In the genomic region with DNA sequence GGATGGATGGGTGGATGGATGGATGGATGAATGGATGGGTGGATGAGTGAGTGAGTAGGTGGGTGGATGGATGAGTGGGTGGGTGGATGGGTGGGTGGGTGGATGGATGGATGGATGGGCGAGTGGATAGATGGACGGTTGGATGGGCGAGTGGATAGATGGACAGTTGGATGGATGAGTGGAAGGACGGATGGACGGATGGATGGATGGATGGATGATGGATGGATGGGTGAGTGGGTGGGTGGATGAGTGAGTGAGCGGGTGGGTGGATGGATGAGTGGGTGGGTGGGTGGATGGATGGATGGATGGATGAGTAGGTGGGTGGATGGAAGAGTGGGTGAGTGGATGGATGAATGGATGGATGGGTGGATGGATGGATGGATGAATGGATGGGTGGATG, we compare ENCODE assay signal across 19 cellular contexts. TPM values are rescaled to one million over a fixed set of nuclear protein-coding genes. Genes with fewer than 3 reads are reported as not detected.
A peak's percentile ranks its signal among the peaks of the same experiment; 100 is the strongest.
DNase-seq lines count a peak whose midpoint lies in the region; ATAC-seq, FAIRE-seq and TF ChIP-seq lines count a peak whose summit lies in the region.
"Not testable (repeated sequence)": the region's sequence is repeated elsewhere in the genome, so short reads cannot be mapped to it uniquely, and the experiment has no call there.
"Had no signal": no experiment of that assay in that cellular context is flagged by ENCODE, and none has a peak within 500 bp of the region (broad histone marks: within the 10 kb centered on the region; RNA-seq: fewer than 3 reads in every experiment).

No MANE protein-coding gene starts in this region.

- H3K4me1 ChIP-seq in HEK293 (ENCODE audit: control insufficient read depth, insufficient read depth, low read length) = not testable (repeated sequence)
- H3K4me1 ChIP-seq in K562 (replicated peaks in 1 of 2; ENCODE audit: control insufficient read depth in 2 of 2, insufficient read depth in 2 of 2, low read length in 2 of 2) (peaks cover 0 to 25% of the 10 kb centered on the region in 2 experiments; a peak in 2 of 5 replicates), spleen (peaks cover 0 to 17% (median 10%) of the 10 kb centered on the region in 6 donors)

- not testable (repeated sequence) for H2AFZ ChIP-seq in K562 (ENCODE audit: low read depth, low read length)

- H3K4me2 ChIP-seq in K562 (ENCODE audit: insufficient read depth, low read length) = not testable (repeated sequence)

- BruUV-seq in K562 (replicated peaks; lab: Mats Ljungman, UMichigan) = not testable (repeated sequence)

- CTCF ChIA-PET in HEK293 (lab: Yijun Ruan, JAX) = interaction anchor here (0.6 kb wide), 1 partner anchor 142 kb away, joined by 3 read pairs; no protein-coding TSS in a partner anchor
- CTCF ChIA-PET in K562 (lab: Yijun Ruan, JAX; ENCODE audit: low intra/inter-chr PET ratio) = not testable (repeated sequence)

- not testable (repeated sequence) for H3K27ac ChIP-seq in HEK293 (ENCODE audit: extremely low read depth, low read depth, low read length); K562 (ENCODE audit: extremely low read depth, low read depth, low read length); spleen

- POLR2A ChIA-PET in HEK293 (lab: Yijun Ruan, JAX); K562 (lab: Yijun Ruan, JAX): not testable (repeated sequence)

- H3K27ac Mint-ChIP-seq in chondrocyte (ENCODE audit: unreplicated experiment) = not testable (repeated sequence)

- H3K4me3 ChIP-seq in HEK293 (ENCODE audit: low read depth, low read length); K562; spleen: not testable (repeated sequence)

- not testable (repeated sequence) for DNase-seq in GM12891 (ENCODE audit: insufficient read length, low spot score); HTR-8/SVneo (ENCODE audit: insufficient read length, low spot score); K562 (ENCODE audit: extremely low read depth in 1 of 4, low spot score in 3 of 4); urothelium cell line (ENCODE audit: low spot score)
- peak; percentile 28 for DNase-seq in chondrocyte (ENCODE audit: low spot score)
- DNase-seq in posterior vena cava (ENCODE audit: low spot score) = peak; percentile 19
- DNase-seq in spleen = peak; percentile 7

- not testable (repeated sequence) for H3K27me3 Mint-ChIP-seq in chondrocyte (ENCODE audit: low read depth)

- H3K9ac ChIP-seq in K562 (ENCODE audit: insufficient read depth in 1 of 2, low read depth in 2 of 2, low read length in 2 of 2) = not testable (repeated sequence)

- not testable (repeated sequence) for TF ChIP-seq CTCF in HEK293 (tag by site-specific recombination; IDR thresholded peaks at IDR 0.05); K562 (IDR thresholded peaks at IDR 0.05 in 2 of 3, conservative IDR thresholded peaks at IDR 0.05 in 1 of 3; ENCODE audit: insufficient read depth in 2 of 3, low read depth in 1 of 3, low read length in 3 of 3); chondrocyte (IDR thresholded peaks at IDR 0.05); spleen (IDR thresholded peaks at IDR 0.05 in 8 of 11, conservative IDR thresholded peaks at IDR 0.05 in 3 of 11)

- H3K9me1 ChIP-seq in K562 (ENCODE audit: control insufficient read depth, insufficient read depth, low read length) = not testable (repeated sequence)

- FAIRE-seq in GM12891 (lab: Jason Lieb, UNC) (peak; percentile 75), HTR-8/SVneo (lab: Jason Lieb, UNC) (peak; percentile 98), urothelium cell line (lab: Jason Lieb, UNC) (peak; percentile 96)
- FAIRE-seq in K562 (lab: Jason Lieb, UNC) = not testable (repeated sequence)

- ATAC-seq in K562 = not testable (repeated sequence)

- H3K4me3 Mint-ChIP-seq in chondrocyte (ENCODE audit: unreplicated experiment) = not testable (repeated sequence)

- H3K27me3 ChIP-seq in K562 (ENCODE audit: control insufficient read depth in 2 of 2, insufficient read depth in 2 of 2, low read length in 2 of 2); spleen (replicated peaks in 1 of 7): not testable (repeated sequence)

- H4K20me1 ChIP-seq in K562 (replicated peaks; ENCODE audit: control insufficient read depth, insufficient read depth, low read length) = not testable (repeated sequence)

- intact Hi-C loops in K562 (cut with micrococcal nuclease) = loop anchor here (10.0 kb wide), 1 partner anchor 275 kb away; the partner anchor contains the start of genes USB1 and ZNF319
- intact Hi-C loops in posterior vena cava (cut with DNase I); spleen (cut with DNase I; ENCODE audit: low total_unique reads): not testable (repeated sequence)

- H3K79me2 ChIP-seq in K562 (ENCODE audit: control insufficient read depth, insufficient read depth, low read length) = not testable (repeated sequence)

- not testable (repeated sequence) for TF ChIP-seq EP300 in K562 (IDR thresholded peaks at IDR 0.05; ENCODE audit: low read length)

- in situ Hi-C loops in K562 (cut with MboI) = not testable (repeated sequence)

- H3K4me1 Mint-ChIP-seq in chondrocyte (ENCODE audit: low read depth) = not testable (repeated sequence)

- not testable (repeated sequence) for H3K9me3 ChIP-seq in HEK293 (ENCODE audit: control insufficient read depth, insufficient read depth, low read depth, low read length); K562 (replicated peaks; ENCODE audit: control insufficient read depth, insufficient read depth, low read depth, low read length); spleen

- TF ChIP-seq POLR2A in GM12891 (IDR thresholded peaks at IDR 0.05; ENCODE audit: low read depth, low read length); K562 (conservative IDR thresholded peaks at IDR 0.05); spleen (IDR thresholded peaks at IDR 0.05): not testable (repeated sequence)

- not testable (repeated sequence) for H3K36me3 Mint-ChIP-seq in chondrocyte (ENCODE audit: low read depth)

- no CpG with 5 or more reads among the region's 6 CpGs for WGBS in K562 (ENCODE audit: insufficient coverage, low coverage, missing lambda C conversion rate)
- WGBS in spleen, 5 donors = 92 to 97% (median 96%) methylated on average over 6 of the region's 6 CpGs

- TF ChIP-seq RAD21 in K562 (CRISPR knock-in tag; conservative IDR thresholded peaks at IDR 0.05 in 1 of 2, IDR thresholded peaks at IDR 0.05 in 1 of 2) = not testable (repeated sequence)

- not testable (repeated sequence) for H3K36me3 ChIP-seq in HEK293 (ENCODE audit: control insufficient read depth in 2 of 2, insufficient read depth in 1 of 2, low read length in 2 of 2); K562 (ENCODE audit: control insufficient read depth, insufficient read depth, low read length); spleen

- H3K9me3 Mint-ChIP-seq in chondrocyte (ENCODE audit: low read depth) = not testable (repeated sequence)

TF ChIP-seq in K562, 482 proteins besides CTCF, POLR2A, EP300 and RAD21:
- TF ChIP-seq EGR1 (conservative IDR thresholded peaks at IDR 0.05) = peak; percentile 48

RNA-seq across cellular contexts. Expression of gene KATNB1, which starts 5.7 kb away (rescaled TPM):
- polyA plus RNA-seq in GM12891 (2012; ENCODE audit: low read depth, missing spikeins) = 17.3 TPM
- total RNA-seq in K562 (2011; cell fraction: chromatin; rRNA removed; ENCODE audit: low replicate concordance) = 32.2 and 108 TPM in 2 replicates
- 85.9 and 107 TPM in 2 replicates for total RNA-seq in K562 (2011; cell fraction: nucleolus; rRNA removed)
- total RNA-seq in K562 (2011; cell fraction: nucleoplasm; rRNA removed) = 35.6 and 47.7 TPM in 2 replicates
- 41.7 and 49.9 TPM in 2 replicates for total RNA-seq in K562 (2014; rRNA removed)
- total RNA-seq in K562 (2014; rRNA removed; fragmentation: Illumina TruSeq; extraction: Trizol) = 11.0 and 12.4 TPM in 2 replicates
- 16.2 and 19.2 TPM in 2 replicates for total RNA-seq in K562 (2015; rRNA removed; fragmentation: Illumina TruSeq; extraction: Trizol)
- 50.2 and 52.6 TPM in 2 replicates for total RNA-seq in K562 (2021)
- polyA plus RNA-seq in K562 (2011; rRNA removed) = 21.9 and 35.8 TPM in 2 replicates
- 23.3 and 42.8 TPM in 2 replicates for polyA plus RNA-seq in K562 (2011; cell fraction: cytosol; rRNA removed)
- polyA plus RNA-seq in K562 (2011; cell fraction: nucleus; rRNA removed) = 157 and 196 TPM in 2 replicates
- polyA plus RNA-seq in K562 (2012) = 32.5 and 46.3 TPM in 2 replicates
- polyA plus RNA-seq in K562 (2014; fragmentation: Illumina TruSeq; extraction: Trizol) = 34.2 and 55.7 TPM in 2 replicates
- 1 to 10 TPM; 1.2 to 2.6 TPM for polyA plus RNA-seq in K562 (2014; fragmentation: Nextera tagmentation; extraction: Ambion mirVana)
- 39.6 and 48.0 TPM in 2 replicates for polyA plus RNA-seq in K562 (2014; rRNA removed)
- polyA minus RNA-seq in K562 (2011; rRNA and poly(A)+ RNA removed) = 9.4 and 10.4 TPM in 2 replicates
- polyA minus RNA-seq in K562 (2011; cell fraction: cytosol; rRNA and poly(A)+ RNA removed) = 17.7 and 29.2 TPM in 2 replicates
- polyA minus RNA-seq in K562 (2011; cell fraction: nucleus; rRNA and poly(A)+ RNA removed) = 35.1 and 38.8 TPM in 2 replicates
- total RNA-seq in chondrocyte = 14.0 to 20.6 TPM (median 14.7 TPM) in 3 replicates
- total RNA-seq in posterior vena cava = 10 to 100 TPM in 1 of 2 donors, 1 to 10 TPM in 1; 9.1 to 12.8 TPM
- 10 to 100 TPM; 15.7 to 23.1 (median 18.2) TPM for total RNA-seq in spleen
- polyA plus RNA-seq in spleen = 10 to 100 TPM; 10.6 to 14.5 (median 11.2) TPM

RNA-seq across cellular contexts. Expression of gene DRC7, which starts 35.2 kb away (rescaled TPM):
- 0.55 TPM for polyA plus RNA-seq in GM12891 (2012; ENCODE audit: low read depth, missing spikeins)
- 0.90 and 1.9 TPM in 2 replicates for total RNA-seq in K562 (2011; cell fraction: chromatin; rRNA removed; ENCODE audit: low replicate concordance)
- total RNA-seq in K562 (2011; cell fraction: nucleolus; rRNA removed) = not detected in 2 replicates
- total RNA-seq in K562 (2011; cell fraction: nucleoplasm; rRNA removed) = 0.15 TPM in 1 of 2 replicates, not detected in the other
- 0.09 TPM in 1 of 2 replicates, not detected in the other for total RNA-seq in K562 (2014; rRNA removed)
- 0.04 TPM in 1 of 2 replicates, not detected in the other for total RNA-seq in K562 (2014; rRNA removed; fragmentation: Illumina TruSeq; extraction: Trizol)
- total RNA-seq in K562 (2015; rRNA removed; fragmentation: Illumina TruSeq; extraction: Trizol) = 0.19 and 0.33 TPM in 2 replicates
- 0.22 and 0.24 TPM in 2 replicates for total RNA-seq in K562 (2021)
- polyA plus RNA-seq in K562 (2011; rRNA removed) = 0.13 and 0.53 TPM in 2 replicates
- 0.07 and 0.40 TPM in 2 replicates for polyA plus RNA-seq in K562 (2011; cell fraction: cytosol; rRNA removed)
- polyA plus RNA-seq in K562 (2011; cell fraction: nucleus; rRNA removed) = 0.65 and 1.0 TPM in 2 replicates
- polyA plus RNA-seq in K562 (2012) = 0.51 and 1.4 TPM in 2 replicates
- 0.12 and 0.29 TPM in 2 replicates for polyA plus RNA-seq in K562 (2014; fragmentation: Illumina TruSeq; extraction: Trizol)
- polyA plus RNA-seq in K562 (2014; fragmentation: Nextera tagmentation; extraction: Ambion mirVana) = not detected
- polyA plus RNA-seq in K562 (2014; rRNA removed) = not detected in 2 replicates
- polyA minus RNA-seq in K562 (2011; rRNA and poly(A)+ RNA removed) = 0.35 and 0.69 TPM in 2 replicates
- polyA minus RNA-seq in K562 (2011; cell fraction: cytosol; rRNA and poly(A)+ RNA removed) = not detected in 2 replicates
- polyA minus RNA-seq in K562 (2011; cell fraction: nucleus; rRNA and poly(A)+ RNA removed) = 0.27 and 0.67 TPM in 2 replicates
- total RNA-seq in chondrocyte = not detected in 3 replicates
- not detected for total RNA-seq in posterior vena cava
- 1 to 10 TPM in 1 of 7 donors, under 1 TPM in 2, not detected in 4; 0.20 to 2.1 (median 0.60) TPM for total RNA-seq in spleen
- under 1 TPM; 0.03 to 0.11 (median 0.06) TPM for polyA plus RNA-seq in spleen
- total RNA-seq: A172; A673; Calu3; CD4-positive, alpha-beta memory T cell; CD4-positive, alpha-beta T cell; CD4-positive, CD25-positive, alpha-beta regulatory T cell; CD8-positive, alpha-beta memory T cell; CD8-positive, alpha-beta T cell; Daoy had no signal
- polyA plus RNA-seq: AG04450; BJ; CD4-positive, alpha-beta memory T cell; CD4-positive, CD25-positive, alpha-beta regulatory T cell; CD8-positive, alpha-beta memory T cell had no signal
